In genomic region chr2:174683392-174683759, GRCh38 we compare ENCODE assay signal across 8 cellular contexts.
A peak's percentile ranks its signal among the peaks of the same experiment; 100 is the strongest.
DNase-seq lines count a peak whose midpoint lies in the region; ATAC-seq, FAIRE-seq and TF ChIP-seq lines count a peak whose summit lies in the region.

No MANE protein-coding gene starts in this region.

- TF ChIP-seq CTCF in AG09319 (IDR thresholded peaks at IDR 0.05; ENCODE audit: low read depth, low read length) (peak; percentile 27), ascending aorta (IDR thresholded peaks at IDR 0.05) (peak in 1 of 3 experiments; percentile 34), keratinocyte (optimal IDR thresholded peaks at IDR 0.05 in 1 of 3, IDR thresholded peaks at IDR 0.05 in 1 of 3, conservative IDR thresholded peaks at IDR 0.05 in 1 of 3; ENCODE audit: extremely low read depth in 1 of 3, insufficient read depth in 2 of 3, low read length in 3 of 3) (no peak)

- H3K9me1 ChIP-seq in keratinocyte (ENCODE audit: control insufficient read depth, extremely low read depth, insufficient read depth, low read length): no peaks in the 10 kb centered on the region

- H3K4me2 ChIP-seq in keratinocyte (ENCODE audit: control insufficient read depth, extremely low read depth, insufficient read depth, low read depth, low read length): peak overlapping the region; percentile 18

- dilution Hi-C loops in keratinocyte (cut with MboI; ENCODE audit: extremely low pct_ligation_motif_present, low sequenced_read_pairs): no loop called here

- H3K36me3 ChIP-seq in ascending aorta (no peaks in the 10 kb centered on the region), keratinocyte (ENCODE audit: control insufficient read depth in 2 of 2, extremely low read depth in 1 of 2, insufficient read depth in 2 of 2, low read length in 2 of 2) (no peaks in the 10 kb centered on the region)

- no peaks in the 10 kb centered on the region for H3K79me2 ChIP-seq in keratinocyte (ENCODE audit: control insufficient read depth, insufficient read depth, low read length)

- H2AFZ ChIP-seq in keratinocyte (ENCODE audit: control insufficient read depth, low read length): no peak overlapping the region

- DNase-seq in AG09319 (ENCODE audit: extremely low read depth, low read depth) (no peak), NCI-H2227 treated with DMSO at 0.1 percent for 48 hours (lab: John Stamatoyannopoulos, UW) (peak; percentile 48), ascending aorta (ENCODE audit: low spot score in 2 of 2) (no peak), keratinocyte (ENCODE audit: low read depth, low spot score) (no peak), SW 1271 (lab: John Stamatoyannopoulos, UW) (no peak), cerebellar nuclear complex (lab: John Stamatoyannopoulos, UW) (no peak)
- peak; percentile 5 for DNase-seq in stimulated activated naive CD4-positive, alpha-beta T cell treated with Interleukin-2 at 50 U/mL for 16 hours (lab: John Stamatoyannopoulos, UW)

- H3K27ac ChIP-seq in ascending aorta (peak overlapping the region; percentile 86 to 95), keratinocyte (ENCODE audit: control insufficient read depth, insufficient read depth, low read length) (no peak overlapping the region)

- no peak overlapping the region for H3K9ac ChIP-seq in keratinocyte (ENCODE audit: control insufficient read depth, extremely low read depth, insufficient read depth, low read length)

- H3K9me3 ChIP-seq in ascending aorta: no peaks in the 10 kb centered on the region
- no peaks in the 10 kb centered on the region for H3K9me3 ChIP-seq in keratinocyte (ENCODE audit: control insufficient read depth, low read depth, low read length)

- H3K4me3 ChIP-seq in ascending aorta (peak overlapping the region; percentile 83 to 84), keratinocyte (ENCODE audit: control insufficient read depth in 2 of 3, extremely low read depth in 1 of 3, insufficient read depth in 2 of 3, low read depth in 1 of 3, low read length in 3 of 3) (no peak overlapping the region)

- H4K20me1 ChIP-seq in keratinocyte (ENCODE audit: control insufficient read depth, extremely low read depth, insufficient read depth, low read length): no peaks in the 10 kb centered on the region

- H3K27me3 ChIP-seq in ascending aorta: no peaks in the 10 kb centered on the region
- peaks cover 40% of the 10 kb centered on the region for H3K27me3 ChIP-seq in keratinocyte (ENCODE audit: control insufficient read depth, extremely low read depth, insufficient read depth, low read length)

- peak; percentile 41 for ATAC-seq in GM18907 (IDR thresholded peaks at IDR 0.05; ENCODE audit: unreplicated experiment)

- H3K4me1 ChIP-seq in ascending aorta (peaks cover 4 to 21% of the 10 kb centered on the region in 2 donors), keratinocyte (ENCODE audit: control insufficient read depth, extremely low read depth, insufficient read depth, low read length) (no peaks in the 10 kb centered on the region)

- intact Hi-C loops in ascending aorta (cut with DNase I): loop anchor here (1.0 to 2.0 kb wide), 3 partner anchors 21 to 79 kb away; no protein-coding TSS in a partner anchor

- FAIRE-seq in keratinocyte (lab: Jason Lieb, UNC): no peak

Comparison
In these comparisons a context has a peak if more than half of its experiments do, and no peak if none do; other contexts are left out.
1. DNase-seq: peak in NCI-H2227 treated with DMSO at 0.1 percent for 48 hours (single experiment) and stimulated activated naive CD4-positive, alpha-beta T cell treated with Interleukin-2 at 50 U/mL for 16 hours (single experiment); none in AG09319 (single experiment), ascending aorta (0 of 2), keratinocyte (single experiment), SW 1271 (0 of 2) and cerebellar nuclear complex (0 of 2).
2. H3K4me3 ChIP-seq: peak in ascending aorta (2 of 2); none in keratinocyte (0 of 3).